ENCODE assay signal across 1 cellular context in genomic region chr11:72111803-72112540, GRCh38.
A peak's percentile ranks its signal among the peaks of the same experiment; 100 is the strongest.
TF ChIP-seq lines count a peak whose summit lies in the region.

No MANE protein-coding gene starts in this region.

TF ChIP-seq in HepG2, 621 proteins besides CTCF, POLR2A, EP300 and RAD21 (continues in another document):
- TF ChIP-seq SP1 (IDR thresholded peaks at IDR 0.05) (no peak), SP1 (CRISPR knock-in tag; IDR thresholded peaks at IDR 0.05) (peak; percentile 21; the same call in 1 of the 2 replicates), POLR2AphosphoS2 (IDR thresholded peaks at IDR 0.05; ENCODE audit: low read depth, low read length) (no peak), ZNF33A (CRISPR knock-in tag; IDR thresholded peaks at IDR 0.05; ENCODE audit: borderline replicate concordance) (peak; percentile 34; the same call in 1 of the 2 replicates), MAZ (IDR thresholded peaks at IDR 0.05; ENCODE audit: borderline replicate concordance, low read depth, low read length) (0 out of 2 replicates have a peak, but pooled peaks have one; percentile 55), MAZ (CRISPR knock-in tag; IDR thresholded peaks at IDR 0.05; ENCODE audit: low read depth) (no peak), ZBTB4 (CRISPR knock-in tag; IDR thresholded peaks at IDR 0.05; ENCODE audit: borderline replicate concordance) (no peak), TOE1 (CRISPR knock-in tag; IDR thresholded peaks at IDR 0.05) (0 out of 2 replicates have a peak, but pooled peaks have one; percentile 13), MXI1 (IDR thresholded peaks at IDR 0.05; ENCODE audit: borderline replicate concordance, low read depth, low read length) (peak; percentile 79; the same call in 1 of the 3 replicates), ZNF275 (CRISPR knock-in tag; IDR thresholded peaks at IDR 0.05; ENCODE audit: borderline replicate concordance) (0 out of 2 replicates have a peak, but pooled peaks have one; percentile 8), REST (IDR thresholded peaks at IDR 0.05; ENCODE audit: borderline replicate concordance in 1 of 2, low read depth in 1 of 2, low read length in 2 of 2) (peak in 1 of 2 experiments; percentile 47; a peak in 1 of 4 replicates), PBX2 (CRISPR knock-in tag; IDR thresholded peaks at IDR 0.05) (peak; percentile 90), PHF8 (CRISPR knock-in tag; IDR thresholded peaks at IDR 0.05) (peak; percentile 35; the same call in 1 of the 2 replicates), FOXK2 (IDR thresholded peaks at IDR 0.05) (peak; percentile 36; the same call in 1 of the 2 replicates), ZSCAN12 (CRISPR knock-in tag; IDR thresholded peaks at IDR 0.05) (no peak), ZNF138 (CRISPR knock-in tag; IDR thresholded peaks at IDR 0.05; ENCODE audit: low read depth) (no peak), ZNF468 (CRISPR knock-in tag; IDR thresholded peaks at IDR 0.05) (no peak), SIN3B (IDR thresholded peaks at IDR 0.05; ENCODE audit: low read length) (no peak; the same call in 1 of the 2 replicates), USF2 (IDR thresholded peaks at IDR 0.05; ENCODE audit: low read depth, low read length) (no peak), USF2 (CRISPR knock-in tag; IDR thresholded peaks at IDR 0.05; ENCODE audit: borderline replicate concordance) (peak; percentile 66), MIXL1 (CRISPR knock-in tag; IDR thresholded peaks at IDR 0.05) (peak; percentile 38; the same call in 1 of the 2 replicates), ZMYM3 (CRISPR knock-in tag; IDR thresholded peaks at IDR 0.05) (no peak), ZNF605 (CRISPR knock-in tag; IDR thresholded peaks at IDR 0.05) (no peak; the same call in 1 of the 2 replicates), ZNF501 (CRISPR knock-in tag; IDR thresholded peaks at IDR 0.05) (peak; percentile 61; the same call in 1 of the 2 replicates), ZNF205 (CRISPR knock-in tag; IDR thresholded peaks at IDR 0.05) (no peak), ZNF781 (CRISPR knock-in tag; IDR thresholded peaks at IDR 0.05; ENCODE audit: borderline replicate concordance, not compliant biosample characterization) (peak; percentile 55), PRDM15 (CRISPR knock-in tag; IDR thresholded peaks at IDR 0.05) (no peak), CBX5 (CRISPR knock-in tag; IDR thresholded peaks at IDR 0.05; ENCODE audit: borderline replicate concordance) (no peak), AKAP8 (CRISPR knock-in tag; IDR thresholded peaks at IDR 0.05) (no peak), SRSF9 (IDR thresholded peaks at IDR 0.05; ENCODE audit: borderline replicate concordance, insufficient read depth, low read depth, low read length, poor library complexity, severe bottlenecking) (no peak), CEBPB (IDR thresholded peaks at IDR 0.05; ENCODE audit: borderline replicate concordance, low read depth, low read length) (0 out of 2 replicates have a peak, but pooled peaks have one; percentile 23), TCF7L2 (IDR thresholded peaks at IDR 0.05; ENCODE audit: low read depth, low read length) (no peak), NFYC (CRISPR knock-in tag; IDR thresholded peaks at IDR 0.05) (peak; percentile 89), PTBP1 (IDR thresholded peaks at IDR 0.05; ENCODE audit: low read depth, low read length, poor library complexity, severe bottlenecking) (no peak), BRD4 (CRISPR knock-in tag; IDR thresholded peaks at IDR 0.05) (0 out of 2 replicates have a peak, but pooled peaks have one; percentile 14), MED13 (CRISPR knock-in tag; IDR thresholded peaks at IDR 0.05) (no peak), TAF1 (CRISPR knock-in tag; IDR thresholded peaks at IDR 0.05) (peak; percentile 62; the same call in 1 of the 2 replicates), KMT2B (CRISPR knock-in tag; IDR thresholded peaks at IDR 0.05) (0 out of 2 replicates have a peak, but pooled peaks have one; percentile 9), MEF2D (CRISPR knock-in tag; IDR thresholded peaks at IDR 0.05) (0 out of 2 replicates have a peak, but pooled peaks have one; percentile 24), SAP130 (CRISPR knock-in tag; IDR thresholded peaks at IDR 0.05; ENCODE audit: low read depth) (peak; percentile 68), ELF3 (CRISPR knock-in tag; IDR thresholded peaks at IDR 0.05) (no peak), DRAP1 (CRISPR knock-in tag; IDR thresholded peaks at IDR 0.05) (peak; percentile 77), CEBPZ (IDR thresholded peaks at IDR 0.05; ENCODE audit: low read length) (peak; percentile 69; the same call in 1 of the 2 replicates), SRF (IDR thresholded peaks at IDR 0.05; ENCODE audit: low read depth, low read length) (peak; percentile 97), ZFY (CRISPR knock-in tag; IDR thresholded peaks at IDR 0.05) (peak; percentile 33)
